9 cellular contexts compared by ENCODE assay signal in the genomic region with DNA sequence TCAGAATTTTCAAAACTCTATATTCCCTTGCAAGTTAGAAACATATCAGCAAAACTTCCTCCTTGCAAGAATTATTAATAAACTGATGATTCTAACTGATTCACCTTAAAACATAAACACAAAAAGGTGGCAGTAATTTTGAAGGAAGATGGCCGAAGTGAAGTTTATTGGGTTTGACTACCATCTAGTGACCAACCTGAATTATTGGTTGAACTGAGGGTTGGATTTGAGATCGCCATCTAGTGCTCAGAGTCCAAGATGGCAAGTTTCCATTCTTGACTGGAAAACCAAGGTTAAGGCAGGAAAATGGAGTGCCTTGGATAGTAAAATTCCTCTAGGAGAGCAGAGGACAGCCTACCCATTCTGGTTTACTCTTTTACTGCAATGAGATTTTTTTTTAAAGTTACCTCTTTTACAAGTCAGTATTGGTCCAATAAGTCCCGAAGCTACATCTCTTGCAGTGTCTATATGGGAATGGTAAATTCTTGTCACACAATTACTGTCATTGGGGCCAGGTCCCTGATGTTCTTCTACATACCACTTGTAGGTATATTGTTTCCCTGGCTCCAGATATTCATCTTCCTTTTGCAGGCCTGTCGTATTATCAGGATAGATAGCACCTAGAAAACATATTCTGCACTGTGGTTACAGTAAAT. TPM values are rescaled to one million over a fixed set of nuclear protein-coding genes. Genes with fewer than 3 reads are reported as not detected.
DNase-seq lines count a peak whose midpoint lies in the region; ATAC-seq, FAIRE-seq and TF ChIP-seq lines count a peak whose summit lies in the region.
"Had no signal": no experiment of that assay in that cellular context is flagged by ENCODE, and none has a peak within 500 bp of the region (broad histone marks: within the 10 kb centered on the region; RNA-seq: fewer than 3 reads in every experiment).

No MANE protein-coding gene starts in this region.

- no peaks in the 10 kb centered on the region for H3F3A ChIP-seq in MM.1S (ENCODE audit: insufficient read depth, low read length)

- TF ChIP-seq POLR2A in Peyer's patch (IDR thresholded peaks at IDR 0.05): no peak
- no peak for TF ChIP-seq POLR2A in thyroid gland (IDR thresholded peaks at IDR 0.05)

- no peaks in the 10 kb centered on the region for H3K9me2 ChIP-seq in MM.1S (replicated peaks; ENCODE audit: insufficient read depth, low read length)

- H3K27ac ChIP-seq in MM.1S (ENCODE audit: low read length): no peak overlapping the region
- no peak overlapping the region for H3K27ac ChIP-seq in Peyer's patch
- H3K27ac ChIP-seq in left lung: no peak overlapping the region
- peak overlapping the region in 1 of 3 donors; percentile 21 for H3K27ac ChIP-seq in thyroid gland

- intact Hi-C loops in left lung (cut with DNase I) (loop anchor here in 1 of 2 donors (5.0 kb wide), 1 partner anchor 156 kb away; no protein-coding TSS in a partner anchor), thyroid gland (cut with DNase I) (loop anchor here (10.0 kb wide), 1 partner anchor 318 kb away; no protein-coding TSS in a partner anchor)

- peak; percentile 70 for FAIRE-seq in colon (lab: Jason Lieb, UNC)

- DNase-seq in AG09319 (ENCODE audit: extremely low read depth, low read depth) (peak; percentile 77), GM12865 (ENCODE audit: low read depth) (peak; percentile 84), MM.1S (peak; percentile 81), Peyer's patch (no peak), left lung (no peak), thyroid gland (peak; percentile 42)

- H3K4me3 ChIP-seq in GM12865 (ENCODE audit: low read depth, low read length) (no peak overlapping the region), MM.1S (ENCODE audit: low read length) (no peak overlapping the region), Peyer's patch (no peak overlapping the region), left lung (no peak overlapping the region), thyroid gland (replicated peaks in 1 of 3) (no peak overlapping the region)

- H4K20me1 ChIP-seq in MM.1S (ENCODE audit: insufficient read depth, low read length): no peaks in the 10 kb centered on the region

- no peak overlapping the region for H3K9ac ChIP-seq in MM.1S (ENCODE audit: low read length)

- no peaks in the 10 kb centered on the region for H3K36me3 ChIP-seq in MM.1S (replicated peaks; ENCODE audit: insufficient read depth, low read length)
- no peaks in the 10 kb centered on the region for H3K36me3 ChIP-seq in Peyer's patch
- no peaks in the 10 kb centered on the region for H3K36me3 ChIP-seq in left lung
- H3K36me3 ChIP-seq in thyroid gland: no peaks in the 10 kb centered on the region

- H3K4me2 ChIP-seq in MM.1S (ENCODE audit: low read depth, low read length): no peak overlapping the region

- H3K79me2 ChIP-seq in MM.1S (ENCODE audit: low read length): no peaks in the 10 kb centered on the region

- H3K4me1 ChIP-seq in MM.1S (ENCODE audit: low read length): no peaks in the 10 kb centered on the region
- no peaks in the 10 kb centered on the region for H3K4me1 ChIP-seq in Peyer's patch
- H3K4me1 ChIP-seq in left lung: peaks cover 6 to 31% of the 10 kb centered on the region in 2 donors
- peaks cover 5 to 9% of the 10 kb centered on the region in 2 donors for H3K4me1 ChIP-seq in thyroid gland

- no peak overlapping the region for H2AFZ ChIP-seq in MM.1S (ENCODE audit: low read length)

- WGBS in thyroid gland, 2 donors: 34 to 38% methylated on average over 4 of the region's 4 CpGs

- H3K27me3 ChIP-seq in MM.1S (replicated peaks; ENCODE audit: insufficient read depth, low read length) (no peaks in the 10 kb centered on the region), Peyer's patch (no peaks in the 10 kb centered on the region), left lung (no peaks in the 10 kb centered on the region), thyroid gland (no peaks in the 10 kb centered on the region)

- ATAC-seq in HG02588 (IDR thresholded peaks at IDR 0.05; ENCODE audit: unreplicated experiment): peak; percentile 72
- ATAC-seq in left lung: peak; percentile 96

- TF ChIP-seq CTCF in AG09319 (IDR thresholded peaks at IDR 0.05; ENCODE audit: low read depth, low read length) (peak; percentile 89), GM12865 (IDR thresholded peaks at IDR 0.05; ENCODE audit: insufficient read depth, low read depth, low read length, missing control alignments) (peak; percentile 87), MM.1S (IDR thresholded peaks at IDR 0.05; ENCODE audit: low read length) (peak; percentile 99), Peyer's patch (IDR thresholded peaks at IDR 0.05) (peak; percentile 62 to 100 (median 94)), left lung (IDR thresholded peaks at IDR 0.05) (peak; percentile 80 to 83), thyroid gland (IDR thresholded peaks at IDR 0.05) (peak; percentile 60 to 100 (median 94))

- H3K9me3 ChIP-seq in MM.1S (replicated peaks; ENCODE audit: insufficient read depth, low read length) (no peaks in the 10 kb centered on the region), Peyer's patch (no peaks in the 10 kb centered on the region), left lung (no peaks in the 10 kb centered on the region), thyroid gland (no peaks in the 10 kb centered on the region)

RNA-seq across cellular contexts. Expression of a gene that starts 51.6 kb away (rescaled TPM):
- total RNA-seq in Peyer's patch: 10 to 100 TPM in 3 of 4 donors, 1 to 10 TPM in 1; 4.7 to 37.8 (median 19.2) TPM
- total RNA-seq in left lung: 10 to 100 TPM in 1 of 2 donors, 1 to 10 TPM in 1; 5.8 to 15.4 TPM
- 100 to 1,000 TPM in 1 of 4 donors, 10 to 100 TPM in 2, 1 to 10 TPM in 1; 5.0 to 111 (median 34.6) TPM for total RNA-seq in thyroid gland
- total RNA-seq: T-helper 2 cell treated with Interferon-gamma antibody and Interleukin-4, amounts not matched to agents 100 ng/mL and 5 ng/mL, for 36 hours had no signal

Comparison
In these comparisons a context has a peak if more than half of its experiments do, and no peak if none do; other contexts are left out.
1. DNase-seq: peak in AG09319 (single experiment), GM12865 (single experiment), MM.1S (single experiment) and thyroid gland (2 of 2); none in Peyer's patch (0 of 3) and left lung (0 of 2).
2. Peak in every context shown above with its lines, with median percentiles within 50 percentile points of each other: CTCF ChIP-seq.